In the genomic region with DNA sequence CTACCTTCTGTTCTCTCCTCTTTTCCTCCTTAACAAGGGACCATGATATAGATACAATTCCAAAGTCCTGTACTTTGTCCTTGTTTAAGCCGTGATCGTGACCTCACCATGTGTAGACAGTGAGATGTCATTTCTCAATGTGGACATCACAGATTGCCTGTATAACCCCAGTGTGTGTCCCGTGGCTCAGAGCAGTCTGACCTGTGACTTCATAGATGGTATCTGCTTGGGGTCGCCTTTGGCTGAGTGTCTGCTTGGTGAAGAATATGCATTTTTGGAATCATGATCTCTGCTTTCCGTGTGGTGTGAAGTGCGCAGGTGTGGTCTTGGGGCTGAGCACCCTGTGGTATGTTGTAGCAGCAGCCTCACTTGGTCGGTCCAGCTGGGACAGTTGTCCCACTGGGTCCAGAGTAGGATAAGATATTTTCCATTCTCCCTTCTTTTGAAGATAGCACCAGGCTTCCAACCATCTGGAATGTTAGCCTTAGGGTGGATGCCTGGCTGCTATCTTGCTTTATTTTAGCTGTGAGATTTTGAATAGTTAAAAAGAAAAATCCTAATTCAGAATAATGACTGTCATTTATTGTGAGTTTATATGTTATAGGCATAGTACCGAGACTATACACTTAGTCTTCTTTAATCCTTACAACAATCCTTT, we compare ENCODE assay signal across 1 cellular context.
TF ChIP-seq lines count a peak whose summit lies in the region.

No MANE protein-coding gene starts in this region.

TF ChIP-seq in IMR-90, 13 proteins besides CTCF, POLR2A, EP300 and RAD21:
- no peak for TF ChIP-seq CHD1 (IDR thresholded peaks at IDR 0.05; ENCODE audit: low read depth, low read length)
- TF ChIP-seq SMC3 (IDR thresholded peaks at IDR 0.05; ENCODE audit: low read depth, low read length): no peak
- TF ChIP-seq RFX5 (IDR thresholded peaks at IDR 0.05; ENCODE audit: low read depth, low read length): no peak
- no peak for TF ChIP-seq BHLHE40 (IDR thresholded peaks at IDR 0.05; ENCODE audit: low read depth, low read length)
- no peak for TF ChIP-seq NFE2L2 (IDR thresholded peaks at IDR 0.05; ENCODE audit: low read depth, low read length)
- TF ChIP-seq FOS (IDR thresholded peaks at IDR 0.05; ENCODE audit: low read depth, low read length): no peak
- TF ChIP-seq CEBPB (IDR thresholded peaks at IDR 0.05; ENCODE audit: low read depth, low read length): no peak
- TF ChIP-seq MAZ (IDR thresholded peaks at IDR 0.05; ENCODE audit: borderline replicate concordance, low read depth, low read length): no peak
- TF ChIP-seq, protein P1, sequence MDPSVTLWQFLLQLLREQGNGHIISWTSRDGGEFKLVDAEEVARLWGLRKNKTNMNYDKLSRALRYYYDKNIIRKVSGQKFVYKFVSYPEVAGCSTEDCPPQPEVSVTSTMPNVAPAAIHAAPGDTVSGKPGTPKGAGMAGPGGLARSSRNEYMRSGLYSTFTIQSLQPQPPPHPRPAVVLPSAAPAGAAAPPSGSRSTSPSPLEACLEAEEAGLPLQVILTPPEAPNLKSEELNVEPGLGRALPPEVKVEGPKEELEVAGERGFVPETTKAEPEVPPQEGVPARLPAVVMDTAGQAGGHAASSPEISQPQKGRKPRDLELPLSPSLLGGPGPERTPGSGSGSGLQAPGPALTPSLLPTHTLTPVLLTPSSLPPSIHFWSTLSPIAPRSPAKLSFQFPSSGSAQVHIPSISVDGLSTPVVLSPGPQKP (IDR thresholded peaks at IDR 0.05; ENCODE audit: borderline replicate concordance, low read depth, low read length): no peak
- TF ChIP-seq RCOR1 (IDR thresholded peaks at IDR 0.05; ENCODE audit: insufficient replicate concordance, low read length): no peak
- TF ChIP-seq USF2 (IDR thresholded peaks at IDR 0.05; ENCODE audit: low read depth, low read length): no peak
- no peak for TF ChIP-seq MXI1 (IDR thresholded peaks at IDR 0.05; ENCODE audit: borderline replicate concordance, low read depth, low read length)
- TF ChIP-seq MAFK (IDR thresholded peaks at IDR 0.05; ENCODE audit: low read depth, low read length): no peak
